ENCODE assay signal across 10 cellular contexts in genomic region chr1:234593109-234593508, GRCh38.
"Had no signal": no experiment of that assay in that cellular context is flagged by ENCODE, and none has a peak within 500 bp of the region (broad histone marks: within the 10 kb centered on the region; RNA-seq: fewer than 3 reads in every experiment).

No MANE protein-coding gene starts in this region.

- FAIRE-seq: H54 had no signal

- H2AFZ ChIP-seq: GM23248, GM23338 had no signal

- H3K27ac ChIP-seq: GM23248 had no signal

- DNase-seq: GM23248, GOT3, H7, H9, HCEC 1CT, HFFc6 had no signal

- H3K4me2 ChIP-seq: GM23338 had no signal

- H3K4me3 ChIP-seq: GM23248, GM23338, HAP-1 had no signal

- H3K36me3 ChIP-seq: HAP-1 had no signal

- H3K9me3 ChIP-seq: HAP-1 had no signal

- H3K9ac ChIP-seq: GM23248 had no signal

- H3K4me1 ChIP-seq: HAP-1 had no signal

- ATAC-seq: GM23338, HCT116 had no signal
